ENCODE assay signal across 1 cellular context in the genomic region with DNA sequence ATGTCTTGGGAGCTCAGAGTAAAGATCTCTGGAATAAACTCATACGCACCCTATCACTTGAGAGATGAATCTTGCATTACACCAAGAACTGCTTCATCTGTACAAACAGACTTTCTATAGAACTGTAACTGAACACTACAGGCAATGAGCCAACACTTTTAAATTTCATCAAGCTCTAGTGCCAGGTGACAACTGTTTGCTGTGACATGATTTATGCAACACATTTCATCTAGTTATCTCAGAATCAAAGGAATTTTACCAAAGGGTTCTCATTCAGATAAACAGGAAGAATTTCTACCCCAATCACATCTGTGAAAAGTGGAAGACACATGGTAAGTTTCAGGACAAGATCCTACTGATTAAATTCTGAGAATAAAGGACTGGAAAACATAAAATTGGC.
TF ChIP-seq lines count a peak whose summit lies in the region.

No MANE protein-coding gene starts in this region.

TF ChIP-seq in SK-N-SH, 30 proteins besides CTCF, POLR2A, EP300 and RAD21 (continued from another document):
- TF ChIP-seq, protein P1, sequence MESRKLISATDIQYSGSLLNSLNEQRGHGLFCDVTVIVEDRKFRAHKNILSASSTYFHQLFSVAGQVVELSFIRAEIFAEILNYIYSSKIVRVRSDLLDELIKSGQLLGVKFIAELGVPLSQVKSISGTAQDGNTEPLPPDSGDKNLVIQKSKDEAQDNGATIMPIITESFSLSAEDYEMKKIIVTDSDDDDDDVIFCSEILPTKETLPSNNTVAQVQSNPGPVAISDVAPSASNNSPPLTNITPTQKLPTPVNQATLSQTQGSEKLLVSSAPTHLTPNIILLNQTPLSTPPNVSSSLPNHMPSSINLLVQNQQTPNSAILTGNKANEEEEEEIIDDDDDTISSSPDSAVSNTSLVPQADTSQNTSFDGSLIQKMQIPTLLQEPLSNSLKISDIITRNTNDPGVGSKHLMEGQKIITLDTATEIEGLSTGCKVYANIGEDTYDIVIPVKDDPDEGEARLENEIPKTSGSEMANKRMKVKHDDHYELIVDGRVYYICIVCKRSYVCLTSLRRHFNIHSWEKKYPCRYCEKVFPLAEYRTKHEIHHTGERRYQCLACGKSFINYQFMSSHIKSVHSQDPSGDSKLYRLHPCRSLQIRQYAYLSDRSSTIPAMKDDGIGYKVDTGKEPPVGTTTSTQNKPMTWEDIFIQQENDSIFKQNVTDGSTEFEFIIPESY (IDR thresholded peaks at IDR 0.05; ENCODE audit: borderline replicate concordance, low read depth): no peak
- TF ChIP-seq MEF2A (IDR thresholded peaks at IDR 0.05; ENCODE audit: borderline replicate concordance, low read depth): no peak
- TF ChIP-seq, protein P2, sequence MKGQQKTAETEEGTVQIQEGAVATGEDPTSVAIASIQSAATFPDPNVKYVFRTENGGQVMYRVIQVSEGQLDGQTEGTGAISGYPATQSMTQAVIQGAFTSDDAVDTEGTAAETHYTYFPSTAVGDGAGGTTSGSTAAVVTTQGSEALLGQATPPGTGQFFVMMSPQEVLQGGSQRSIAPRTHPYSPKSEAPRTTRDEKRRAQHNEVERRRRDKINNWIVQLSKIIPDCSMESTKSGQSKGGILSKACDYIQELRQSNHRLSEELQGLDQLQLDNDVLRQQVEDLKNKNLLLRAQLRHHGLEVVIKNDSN (IDR thresholded peaks at IDR 0.05; ENCODE audit: borderline replicate concordance, low read depth): no peak
- TF ChIP-seq NRF1 (IDR thresholded peaks at IDR 0.05; ENCODE audit: low read depth, low read length): no peak
- TF ChIP-seq RFX5 (IDR thresholded peaks at IDR 0.05; ENCODE audit: low read length): no peak
- peak; percentile 42 for TF ChIP-seq NFIC (IDR thresholded peaks at IDR 0.05; ENCODE audit: borderline replicate concordance)
- TF ChIP-seq RXRA (IDR thresholded peaks at IDR 0.05; ENCODE audit: borderline replicate concordance, low read depth): no peak
- TF ChIP-seq, protein P3, sequence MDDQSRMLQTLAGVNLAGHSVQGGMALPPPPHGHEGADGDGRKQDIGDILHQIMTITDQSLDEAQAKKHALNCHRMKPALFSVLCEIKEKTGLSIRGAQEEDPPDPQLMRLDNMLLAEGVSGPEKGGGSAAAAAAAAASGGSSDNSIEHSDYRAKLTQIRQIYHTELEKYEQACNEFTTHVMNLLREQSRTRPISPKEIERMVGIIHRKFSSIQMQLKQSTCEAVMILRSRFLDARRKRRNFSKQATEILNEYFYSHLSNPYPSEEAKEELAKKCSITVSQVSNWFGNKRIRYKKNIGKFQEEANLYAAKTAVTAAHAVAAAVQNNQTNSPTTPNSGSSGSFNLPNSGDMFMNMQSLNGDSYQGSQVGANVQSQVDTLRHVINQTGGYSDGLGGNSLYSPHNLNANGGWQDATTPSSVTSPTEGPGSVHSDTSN (IDR thresholded peaks at IDR 0.05): peak; percentile 79
- no peak for TF ChIP-seq ELF1 (IDR thresholded peaks at IDR 0.05)
- peak; percentile 78 for TF ChIP-seq TCF12 (IDR thresholded peaks at IDR 0.05)
- TF ChIP-seq EZH2phosphoT487 (IDR thresholded peaks at IDR 0.05; ENCODE audit: borderline replicate concordance, low read depth): no peak
- 0 out of 2 replicates have a peak, but pooled peaks have one; percentile 29 for TF ChIP-seq POLR2AphosphoS5 (IDR thresholded peaks at IDR 0.05; ENCODE audit: low read depth, low read length)
- TF ChIP-seq, protein P4, sequence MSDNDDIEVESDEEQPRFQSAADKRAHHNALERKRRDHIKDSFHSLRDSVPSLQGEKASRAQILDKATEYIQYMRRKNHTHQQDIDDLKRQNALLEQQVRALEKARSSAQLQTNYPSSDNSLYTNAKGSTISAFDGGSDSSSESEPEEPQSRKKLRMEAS (IDR thresholded peaks at IDR 0.05; ENCODE audit: low read depth): no peak
- TF ChIP-seq SMC3 (IDR thresholded peaks at IDR 0.05; ENCODE audit: low read depth, low read length): no peak
- no peak for TF ChIP-seq FOSL2 (IDR thresholded peaks at IDR 0.05; ENCODE audit: borderline replicate concordance, low read depth)
- TF ChIP-seq, protein P5, sequence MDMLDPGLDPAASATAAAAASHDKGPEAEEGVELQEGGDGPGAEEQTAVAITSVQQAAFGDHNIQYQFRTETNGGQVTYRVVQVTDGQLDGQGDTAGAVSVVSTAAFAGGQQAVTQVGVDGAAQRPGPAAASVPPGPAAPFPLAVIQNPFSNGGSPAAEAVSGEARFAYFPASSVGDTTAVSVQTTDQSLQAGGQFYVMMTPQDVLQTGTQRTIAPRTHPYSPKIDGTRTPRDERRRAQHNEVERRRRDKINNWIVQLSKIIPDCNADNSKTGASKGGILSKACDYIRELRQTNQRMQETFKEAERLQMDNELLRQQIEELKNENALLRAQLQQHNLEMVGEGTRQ (IDR thresholded peaks at IDR 0.05; ENCODE audit: borderline replicate concordance, low read depth, low read length): no peak
- TF ChIP-seq, protein P6, sequence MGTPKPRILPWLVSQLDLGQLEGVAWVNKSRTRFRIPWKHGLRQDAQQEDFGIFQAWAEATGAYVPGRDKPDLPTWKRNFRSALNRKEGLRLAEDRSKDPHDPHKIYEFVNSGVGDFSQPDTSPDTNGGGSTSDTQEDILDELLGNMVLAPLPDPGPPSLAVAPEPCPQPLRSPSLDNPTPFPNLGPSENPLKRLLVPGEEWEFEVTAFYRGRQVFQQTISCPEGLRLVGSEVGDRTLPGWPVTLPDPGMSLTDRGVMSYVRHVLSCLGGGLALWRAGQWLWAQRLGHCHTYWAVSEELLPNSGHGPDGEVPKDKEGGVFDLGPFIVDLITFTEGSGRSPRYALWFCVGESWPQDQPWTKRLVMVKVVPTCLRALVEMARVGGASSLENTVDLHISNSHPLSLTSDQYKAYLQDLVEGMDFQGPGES (IDR thresholded peaks at IDR 0.05; ENCODE audit: low read depth, low read length): no peak
- peak; percentile 72 for TF ChIP-seq GATA2 (CRISPR knock-in tag; IDR thresholded peaks at IDR 0.05)
- no peak for TF ChIP-seq TAF1 (IDR thresholded peaks at IDR 0.05; ENCODE audit: borderline replicate concordance, low read depth, low read length)
TF ChIP-seq in SK-N-SH: peak in this region for 9.
